ENCODE assay signal across 10 cellular contexts in genomic region chr3:36381311-36381956, GRCh38. TPM values are rescaled to one million over a fixed set of nuclear protein-coding genes. Genes with fewer than 3 reads are reported as not detected.
DNase-seq lines count a peak whose midpoint lies in the region; TF ChIP-seq lines count a peak whose summit lies in the region.
"Had no signal": no experiment of that assay in that cellular context is flagged by ENCODE, and none has a peak within 500 bp of the region (broad histone marks: within the 10 kb centered on the region; RNA-seq: fewer than 3 reads in every experiment).

No MANE protein-coding gene starts in this region.

- H3K27ac Mint-ChIP-seq in neural crest cell (ENCODE audit: unreplicated experiment), result no peak overlapping the region

- peak overlapping the region; percentile 87 for H3K4me3 Mint-ChIP-seq in neural crest cell

- H3K4me1 ChIP-seq in BLaER1 (peaks cover 7% of the 10 kb centered on the region; the same call in 1 of the 2 replicates), HUES64 (ENCODE audit: insufficient read depth, low read length) (peaks cover 15% of the 10 kb centered on the region; the same call in 1 of the 2 replicates)

- no peaks in the 10 kb centered on the region for H3K36me3 Mint-ChIP-seq in neural crest cell (ENCODE audit: low read depth)

- H3K36me3 ChIP-seq in BLaER1 (no peaks in the 10 kb centered on the region), HUES64 (ENCODE audit: insufficient read depth, low read length) (0 out of 2 replicates have a peak, but pooled peaks cover 3% of the 10 kb centered on the region)

- H3K9me3 ChIP-seq in BLaER1, result no peaks in the 10 kb centered on the region
- no peaks in the 10 kb centered on the region for H3K9me3 ChIP-seq in HUES64 (ENCODE audit: insufficient read depth, low read depth, low read length)

- DNase-seq in epithelial cell of proximal tubule (ENCODE audit: low read depth) (no peak), neural crest cell (ENCODE audit: low read depth, low spot score) (no peak), NCI-H1436 treated with DMSO at 0.1 percent for 48 hours (lab: John Stamatoyannopoulos, UW) (no peak), islet precursor cell (no peak), NCI-H1417 treated with DMSO at 0.1 percent for 48 hours (lab: John Stamatoyannopoulos, UW) (no peak), mesenteric fat pad (ENCODE audit: low spot score) (no peak)
- DNase-seq: activated CD4-positive, alpha-beta T cell treated with anti-CD3 and anti-CD28 coated beads, Interleukin-2, amount 50 U/mL, for 48 hours; hippocampal formation had no signal

- H3K27ac ChIP-seq in BLaER1 (no peak overlapping the region), HUES64 (ENCODE audit: low read depth, low read length) (no peak overlapping the region)

- H3K27me3 Mint-ChIP-seq in neural crest cell (ENCODE audit: low read depth), result peaks cover 40% of the 10 kb centered on the region

- H3K4me2 ChIP-seq in BLaER1, result peak overlapping the region; percentile 75

- H3K9ac ChIP-seq in BLaER1, result no peak overlapping the region
- H3K9ac ChIP-seq in HUES64 (ENCODE audit: low read depth, low read length), result peak overlapping the region; percentile 74; the same call in 1 of the 2 replicates

- peaks cover 9% of the 10 kb centered on the region for H3K4me1 Mint-ChIP-seq in neural crest cell

- H3K27me3 ChIP-seq in BLaER1 (peaks cover 6% of the 10 kb centered on the region; the same call in 1 of the 2 replicates), HUES64 (ENCODE audit: insufficient read depth, low read length) (peaks cover 33% of the 10 kb centered on the region)

- no peaks in the 10 kb centered on the region for H4K20me1 ChIP-seq in BLaER1

- no peak for TF ChIP-seq CTCF in epithelial cell of proximal tubule (conservative IDR thresholded peaks at IDR 0.05; ENCODE audit: low read depth, low read length)
- TF ChIP-seq CTCF in neural crest cell (conservative IDR thresholded peaks at IDR 0.05), result no peak

- WGBS in HUES64, result 34% methylated on average over 6 of the region's 8 CpGs

- no peaks in the 10 kb centered on the region for H3K9me3 Mint-ChIP-seq in neural crest cell

- H3K4me3 ChIP-seq in BLaER1 (peak overlapping the region; percentile 66; the same call in 1 of the 2 replicates), HUES64 (ENCODE audit: low read length) (peak overlapping the region; percentile 68), epithelial cell of proximal tubule (ENCODE audit: low read depth, low read length) (peak overlapping the region; percentile 77)

RNA-seq across cellular contexts. Expression of gene STAC, which starts 1.1 kb away (rescaled TPM):
- 5.0 TPM for polyA plus RNA-seq in HUES64 (2013, experiment 1 of 2)
- polyA plus RNA-seq in HUES64 (2013, experiment 2 of 2), result 5.6 TPM
- total RNA-seq in epithelial cell of proximal tubule, result 21.7 and 25.0 TPM in 2 replicates
- 0.93 and 1.3 TPM in 2 replicates for total RNA-seq in neural crest cell
- total RNA-seq in mesenteric fat pad, result 1.1 TPM
